ENCODE assay signal across 23 cellular contexts in genomic region chr14:85235868-85236267, GRCh38.
DNase-seq lines count a peak whose midpoint lies in the region; ATAC-seq, FAIRE-seq and TF ChIP-seq lines count a peak whose summit lies in the region.
"Had no signal": no experiment of that assay in that cellular context is flagged by ENCODE, and none has a peak within 500 bp of the region (broad histone marks: within the 10 kb centered on the region; RNA-seq: fewer than 3 reads in every experiment).

No MANE protein-coding gene starts in this region.

- H3K36me3 ChIP-seq in DND-41 (ENCODE audit: insufficient read depth, low read length) (no peaks in the 10 kb centered on the region), OCI-LY3 (replicated peaks; ENCODE audit: low read depth, low read length) (no peaks in the 10 kb centered on the region), body of pancreas (replicated peaks in 1 of 2; ENCODE audit: insufficient read depth in 1 of 2, low read depth in 2 of 2) (no peaks in the 10 kb centered on the region), suprapubic skin (no peaks in the 10 kb centered on the region), trophoblast cell (ENCODE audit: control insufficient read depth in 1 of 2, insufficient read depth in 2 of 2, low read length in 2 of 2) (no peaks in the 10 kb centered on the region)
- H3K36me3 ChIP-seq: BLaER1 treated with 17β-estradiol and CSF1 and Interleukin-3, amounts not matched to agents 10 nM and 100 nM had no signal

- no peak for FAIRE-seq in frontal cortex (lab: Jason Lieb, UNC)
- FAIRE-seq: A204.1, D721Med, G401.6, GM12891, GM19239 had no signal

- TF ChIP-seq POLR2A in body of pancreas (IDR thresholded peaks at IDR 0.05), result no peak
- TF ChIP-seq POLR2A in suprapubic skin (IDR thresholded peaks at IDR 0.05), result no peak

- H3K27me3 ChIP-seq in DND-41 (ENCODE audit: insufficient read depth, low read length, poor library complexity), result no peaks in the 10 kb centered on the region
- no peaks in the 10 kb centered on the region for H3K27me3 ChIP-seq in OCI-LY3 (ENCODE audit: low read depth, low read length)
- H3K27me3 ChIP-seq in body of pancreas, result no peaks in the 10 kb centered on the region
- H3K27me3 ChIP-seq in suprapubic skin, result no peaks in the 10 kb centered on the region
- H3K27me3 ChIP-seq in trophoblast cell (ENCODE audit: insufficient read depth, low read length), result no peaks in the 10 kb centered on the region
- H3K27me3 ChIP-seq: BLaER1 treated with 17β-estradiol and CSF1 and Interleukin-3, amounts not matched to agents 10 nM and 100 nM had no signal

- no peak overlapping the region for H4K8ac ChIP-seq in trophoblast cell (ENCODE audit: low read depth, low read length)

- H2AFZ ChIP-seq in DND-41 (ENCODE audit: low read depth, low read length), result no peak overlapping the region; the same call in 1 of the 2 replicates
- 0 out of 2 replicates have a peak overlapping the region, but pooled peaks have one; percentile 13 for H2AFZ ChIP-seq in OCI-LY3 (ENCODE audit: low read depth, low read length)
- no peak overlapping the region for H2AFZ ChIP-seq in trophoblast cell (ENCODE audit: insufficient read depth, low read length, poor library complexity)

- H3K14ac ChIP-seq in trophoblast cell (ENCODE audit: low read length), result no peak overlapping the region

- no peaks in the 10 kb centered on the region for H3K79me2 ChIP-seq in DND-41 (ENCODE audit: insufficient read depth, low read length)
- no peaks in the 10 kb centered on the region for H3K79me2 ChIP-seq in OCI-LY3 (ENCODE audit: low read length)
- H3K79me2 ChIP-seq in trophoblast cell (ENCODE audit: control insufficient read depth, insufficient read depth, low read length, poor library complexity), result no peaks in the 10 kb centered on the region

- no peak overlapping the region for H4K91ac ChIP-seq in trophoblast cell (ENCODE audit: low read depth, low read length)

- no peak for TF ChIP-seq CTCF in DND-41 (IDR thresholded peaks at IDR 0.05; ENCODE audit: borderline replicate concordance, extremely low read depth, low read length, poor library complexity, severe bottlenecking)
- no peak for TF ChIP-seq CTCF in OCI-LY3 (IDR thresholded peaks at IDR 0.05; ENCODE audit: low read depth, low read length)
- TF ChIP-seq CTCF in body of pancreas (IDR thresholded peaks at IDR 0.05), result no peak
- no peak for TF ChIP-seq CTCF in suprapubic skin (IDR thresholded peaks at IDR 0.05)

- H3K4me1 ChIP-seq in DND-41 (ENCODE audit: insufficient read depth, low read length), result peaks cover 13% of the 10 kb centered on the region
- H3K4me1 ChIP-seq in OCI-LY3 (ENCODE audit: low read length), result no peaks in the 10 kb centered on the region
- no peaks in the 10 kb centered on the region for H3K4me1 ChIP-seq in body of pancreas
- peaks cover 1% of the 10 kb centered on the region for H3K4me1 ChIP-seq in suprapubic skin
- no peaks in the 10 kb centered on the region for H3K4me1 ChIP-seq in trophoblast cell (ENCODE audit: control insufficient read depth in 1 of 2, insufficient read depth in 2 of 2, low read length in 2 of 2)

- DNase-seq in DND-41 (no peak), body of pancreas (no peak), sciatic nerve (ENCODE audit: low spot score) (no peak), suprapubic skin (ENCODE audit: low spot score in 2 of 2) (no peak), trophoblast cell (no peak), SHP77 treated with DMSO at 0.1 percent for 48 hours (lab: John Stamatoyannopoulos, UW) (no peak), frontal cortex (ENCODE audit: low spot score in 2 of 2) (no peak)
- DNase-seq: 8988T; AML-193; Calu3; CD4-positive, alpha-beta T cell; CD8-positive, alpha-beta T cell; DMS53; DMS79; GF-D8 had no signal

- no peak overlapping the region for H2BK5ac ChIP-seq in trophoblast cell (ENCODE audit: low read depth, low read length, poor library complexity)

- H2BK120ac ChIP-seq in trophoblast cell (ENCODE audit: insufficient read depth, low read length, poor library complexity), result no peak overlapping the region

- H3K9me3 ChIP-seq in DND-41 (ENCODE audit: insufficient read depth, low read length, severe bottlenecking) (no peaks in the 10 kb centered on the region), OCI-LY3 (ENCODE audit: insufficient read depth, low read length) (no peaks in the 10 kb centered on the region; the same call in 1 of the 2 replicates), body of pancreas (no peaks in the 10 kb centered on the region), suprapubic skin (no peaks in the 10 kb centered on the region), trophoblast cell (ENCODE audit: insufficient read depth, low read depth, low read length) (no peaks in the 10 kb centered on the region)

- no peak overlapping the region for H2BK12ac ChIP-seq in trophoblast cell (ENCODE audit: low read length)

- ATAC-seq in DND-41 (ENCODE audit: insufficient read depth, low read depth), result peak; percentile 51; the same call in 2 of the 3 replicates
- ATAC-seq in body of pancreas, result peak; percentile 30
- ATAC-seq in sciatic nerve, result peak; percentile 39
- ATAC-seq: CD8-positive, alpha-beta T cell had no signal

- intact Hi-C loops in body of pancreas (cut with DNase I), result no loop called here
- intact Hi-C loops in sciatic nerve (cut with DNase I), result no loop called here

- no peaks in the 10 kb centered on the region for H3K79me1 ChIP-seq in trophoblast cell (ENCODE audit: low read length)

- no peak overlapping the region for H3K4me2 ChIP-seq in DND-41 (ENCODE audit: insufficient read depth, low read length)
- no peak overlapping the region for H3K4me2 ChIP-seq in OCI-LY3 (ENCODE audit: low read length)
- no peak overlapping the region for H3K4me2 ChIP-seq in trophoblast cell (ENCODE audit: low read length)
- H3K4me2 ChIP-seq: BLaER1 treated with 17β-estradiol and CSF1 and Interleukin-3, amounts not matched to agents 10 nM and 100 nM had no signal

- H3K9ac ChIP-seq in DND-41 (ENCODE audit: low read depth, low read length) (no peak overlapping the region), OCI-LY3 (ENCODE audit: low read length) (no peak overlapping the region), trophoblast cell (ENCODE audit: low read length) (no peak overlapping the region)
- H3K9ac ChIP-seq: BLaER1 treated with 17β-estradiol and CSF1 and Interleukin-3, amounts not matched to agents 10 nM and 100 nM had no signal

- H4K20me1 ChIP-seq in DND-41 (ENCODE audit: insufficient read depth, low read length) (no peaks in the 10 kb centered on the region), OCI-LY3 (ENCODE audit: insufficient read depth, low read length) (no peaks in the 10 kb centered on the region)
- H4K20me1 ChIP-seq: BLaER1 treated with 17β-estradiol and CSF1 and Interleukin-3, amounts not matched to agents 10 nM and 100 nM had no signal

- no peak overlapping the region for H2AK5ac ChIP-seq in trophoblast cell (ENCODE audit: low read length)

- WGBS in body of pancreas, 2 donors, result 14 to 20% methylated on average over 3 of the region's 3 CpGs
- WGBS in suprapubic skin, result 73% methylated on average over 3 of the region's 3 CpGs
- WGBS in trophoblast cell (ENCODE audit: extremely low coverage, insufficient coverage, insufficient read length), result no CpG with 5 or more reads among the region's 3 CpGs

- H3K4ac ChIP-seq in trophoblast cell (ENCODE audit: low read depth, low read length), result no peak overlapping the region

- TF ChIP-seq EP300 in suprapubic skin (IDR thresholded peaks at IDR 0.05), result no peak

- H3K18ac ChIP-seq in trophoblast cell (ENCODE audit: low read length), result no peak overlapping the region

- H4K12ac ChIP-seq in trophoblast cell (ENCODE audit: low read depth, low read length), result no peak overlapping the region

- H3K4me3 ChIP-seq in DND-41 (ENCODE audit: low read depth in 1 of 2, low read length in 2 of 2) (no peak overlapping the region), OCI-LY3 (ENCODE audit: low read length) (no peak overlapping the region), body of pancreas (no peak overlapping the region), suprapubic skin (no peak overlapping the region), trophoblast cell (ENCODE audit: low read depth, low read length) (no peak overlapping the region)
- H3K4me3 ChIP-seq: BLaER1 treated with 17β-estradiol and CSF1 and Interleukin-3, amounts not matched to agents 10 nM and 100 nM had no signal

- H3K23ac ChIP-seq in trophoblast cell (ENCODE audit: low read length), result no peak overlapping the region

- H3K27ac ChIP-seq in DND-41 (ENCODE audit: low read length) (no peak overlapping the region; the same call in 1 of the 2 replicates), OCI-LY3 (ENCODE audit: low read length) (no peak overlapping the region), body of pancreas (peak overlapping the region in 1 of 4 donors; percentile 31), suprapubic skin (no peak overlapping the region), trophoblast cell (ENCODE audit: low read depth, low read length) (no peak overlapping the region)
- H3K27ac ChIP-seq: BLaER1 treated with 17β-estradiol and CSF1 and Interleukin-3, amounts not matched to agents 10 nM and 100 nM; C4-2B had no signal
